In genomic region chr10:121113385-121113696, GRCh38 we compare ENCODE assay signal across 19 cellular contexts.
DNase-seq lines count a peak whose midpoint lies in the region; ATAC-seq, FAIRE-seq and TF ChIP-seq lines count a peak whose summit lies in the region.
"Had no signal": no experiment of that assay in that cellular context is flagged by ENCODE, and none has a peak within 500 bp of the region (broad histone marks: within the 10 kb centered on the region; RNA-seq: fewer than 3 reads in every experiment).

No MANE protein-coding gene starts in this region.

- intact Hi-C loops in PC-3 (cut with micrococcal nuclease) = no loop called here

- no peaks in the 10 kb centered on the region for H3K9me3 ChIP-seq in PC-3 (ENCODE audit: low read length)
- H3K9me3 ChIP-seq in hepatocyte (ENCODE audit: low read depth) = no peaks in the 10 kb centered on the region
- H3K9me3 ChIP-seq: uterus had no signal

- TF ChIP-seq CTCF in PC-3 (conservative IDR thresholded peaks at IDR 0.05; ENCODE audit: low read depth, low read length) (no peak), hepatocyte (IDR thresholded peaks at IDR 0.05; ENCODE audit: poor library complexity) (no peak), omental fat pad (IDR thresholded peaks at IDR 0.05) (no peak)

- H3K9ac ChIP-seq in PC-3 (ENCODE audit: low read length) = no peak overlapping the region
- H3K9ac ChIP-seq: parathyroid adenoma had no signal

- H3K4me2 ChIP-seq in PC-3 (ENCODE audit: low read length) (no peak overlapping the region; the same call in 1 of the 2 replicates), hepatocyte (no peak overlapping the region)

- H3K9me2 ChIP-seq in PC-3 (replicated peaks; ENCODE audit: low read length) (no peaks in the 10 kb centered on the region), hepatocyte (replicated peaks; ENCODE audit: insufficient read depth) (no peaks in the 10 kb centered on the region)

- BruUV-seq in PC-3 (replicated peaks; lab: Mats Ljungman, UMichigan) = no TSS peak

- no peaks in the 10 kb centered on the region for H3K36me3 ChIP-seq in PC-3 (ENCODE audit: low read depth, low read length)
- no peaks in the 10 kb centered on the region for H3K36me3 ChIP-seq in hepatocyte (replicated peaks; ENCODE audit: insufficient read depth, low read depth)
- H3K36me3 ChIP-seq: uterus had no signal

- H2AFZ ChIP-seq in PC-3 (ENCODE audit: low read length) (no peak overlapping the region), hepatocyte (no peak overlapping the region)
- H2AFZ ChIP-seq: parathyroid adenoma had no signal

- no peaks in the 10 kb centered on the region for H4K20me1 ChIP-seq in PC-3 (ENCODE audit: low read length)
- H4K20me1 ChIP-seq in hepatocyte (ENCODE audit: insufficient read depth, poor library complexity, severe bottlenecking) = no peaks in the 10 kb centered on the region

- H3K4me1 ChIP-seq in PC-3 (ENCODE audit: insufficient read depth, low read length) (peaks cover 8% of the 10 kb centered on the region; the same call in 1 of the 2 replicates), hepatocyte (ENCODE audit: insufficient read depth) (peaks cover 16% of the 10 kb centered on the region)
- H3K4me1 ChIP-seq: parathyroid adenoma, uterus had no signal

- no peak for ATAC-seq in PC-3
- ATAC-seq in omental fat pad (ENCODE audit: low FRiP score) = peak; percentile 65
- no peak for ATAC-seq in HG03432 (IDR thresholded peaks at IDR 0.05; ENCODE audit: unreplicated experiment)
- no peak for ATAC-seq in GM21381 (IDR thresholded peaks at IDR 0.05; ENCODE audit: unreplicated experiment)
- ATAC-seq in GM21423 (IDR thresholded peaks at IDR 0.05; ENCODE audit: unreplicated experiment) = no peak
- ATAC-seq: naive thymus-derived CD4-positive, alpha-beta T cell; stimulated activated naive CD8-positive, alpha-beta T cell treated with anti-CD3 and anti-CD28 coated beads, Interleukin-15, amount 100 ng/mL, for 72 hours had no signal

- H3K4me3 ChIP-seq in PC-3 (ENCODE audit: low read length) (no peak overlapping the region), hepatocyte (no peak overlapping the region)
- H3K4me3 ChIP-seq: uterus had no signal

- H3K27me3 ChIP-seq in PC-3 (ENCODE audit: low read length) (no peaks in the 10 kb centered on the region), hepatocyte (no peaks in the 10 kb centered on the region)
- H3K27me3 ChIP-seq: uterus had no signal

- H3K27ac ChIP-seq in PC-3 (ENCODE audit: low read length) = no peak overlapping the region
- peak overlapping the region; percentile 47 for H3K27ac ChIP-seq in hepatocyte
- H3K27ac ChIP-seq: parathyroid adenoma had no signal

- DNase-seq in PC-3 (peak; percentile 39), hepatocyte (ENCODE audit: low spot score) (peak; percentile 40), omental fat pad (ENCODE audit: low spot score) (no peak), T-helper 2 cell (no peak)
- DNase-seq: activated CD4-positive, alpha-beta T cell treated with anti-CD3 and anti-CD28 coated beads, Interleukin-2, amount 10 ng/mL, durations not matched to agents 7 days and 5 days; activated gamma-delta T cell; DMS153; Karpas-422; naive thymus-derived CD4-positive, alpha-beta T cell; NCI-H1105; NCI-H2081 treated with DMSO at 0.1 percent for 48 hours; stimulated activated naive CD8-positive, alpha-beta T cell treated with anti-CD3 and anti-CD28 coated beads, Interleukin-15, amount 100 ng/mL, for 72 hours; SW 1271; uterus had no signal

- FAIRE-seq in G401.6 (lab: Jason Lieb, UNC) = peak; percentile 98

- H3K79me2 ChIP-seq in PC-3 (ENCODE audit: low read length) = no peaks in the 10 kb centered on the region
- no peaks in the 10 kb centered on the region for H3K79me2 ChIP-seq in hepatocyte
- H3K79me2 ChIP-seq: parathyroid adenoma had no signal

- no peaks in the 10 kb centered on the region for H3F3A ChIP-seq in PC-3 (ENCODE audit: low read length, unreplicated experiment)

- CTCF ChIA-PET in PC-3 (lab: Charles Lee) = no interaction called here

- POLR2A ChIA-PET in PC-3 (lab: Charles Lee; ENCODE audit: unreplicated experiment) = no interaction called here

Comparison
In these comparisons a context has a peak if more than half of its experiments do, and no peak if none do; other contexts are left out.
1. DNase-seq: peak in PC-3 (single experiment) and hepatocyte (single experiment); none in omental fat pad (single experiment) and T-helper 2 cell (0 of 5).